In the genomic region with DNA sequence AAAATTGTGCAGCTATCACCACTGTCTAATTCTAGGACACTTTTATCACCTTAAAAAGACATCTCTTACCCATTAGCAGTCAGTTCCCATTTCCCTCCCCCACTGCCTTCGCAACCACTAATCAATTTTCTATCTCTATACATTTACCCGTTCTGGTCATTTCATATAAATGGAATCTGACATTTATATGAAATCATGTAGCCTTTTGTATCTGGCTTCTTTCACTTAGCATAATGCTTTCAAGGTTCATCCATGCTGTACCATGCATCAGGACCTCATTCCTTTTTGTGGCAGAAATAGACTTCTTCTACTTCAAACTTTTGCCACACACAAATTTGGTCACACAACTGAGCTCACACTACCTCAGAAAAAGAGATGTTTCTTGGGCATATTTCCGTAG, we compare ENCODE assay signal across 8 cellular contexts. TPM values are rescaled to one million over a fixed set of nuclear protein-coding genes. Genes with fewer than 3 reads are reported as not detected.
"Had no signal": no experiment of that assay in that cellular context is flagged by ENCODE, and none has a peak within 500 bp of the region (broad histone marks: within the 10 kb centered on the region; RNA-seq: fewer than 3 reads in every experiment).

No MANE protein-coding gene starts in this region.

- DNase-seq: IMR-90, KBM-7 had no signal

- ATAC-seq: HepG2, K562 had no signal

- H3K27ac ChIP-seq: HL-60 had no signal

- H3K4me3 ChIP-seq: K562 had no signal

- H3K4me3 Mint-ChIP-seq: IgD-negative memory B cell had no signal

- H3K4me1 Mint-ChIP-seq: IgD-negative memory B cell had no signal

RNA-seq across cellular contexts. Expression of gene FRMPD1, which starts 32.2 kb away (rescaled TPM):
- total RNA-seq: HepG2, HT-29, HT1080, IMR-90, K562 had no signal
- polyA plus RNA-seq: HepG2, IgD-negative memory B cell, IMR-90, K562 had no signal
